In the genomic region with DNA sequence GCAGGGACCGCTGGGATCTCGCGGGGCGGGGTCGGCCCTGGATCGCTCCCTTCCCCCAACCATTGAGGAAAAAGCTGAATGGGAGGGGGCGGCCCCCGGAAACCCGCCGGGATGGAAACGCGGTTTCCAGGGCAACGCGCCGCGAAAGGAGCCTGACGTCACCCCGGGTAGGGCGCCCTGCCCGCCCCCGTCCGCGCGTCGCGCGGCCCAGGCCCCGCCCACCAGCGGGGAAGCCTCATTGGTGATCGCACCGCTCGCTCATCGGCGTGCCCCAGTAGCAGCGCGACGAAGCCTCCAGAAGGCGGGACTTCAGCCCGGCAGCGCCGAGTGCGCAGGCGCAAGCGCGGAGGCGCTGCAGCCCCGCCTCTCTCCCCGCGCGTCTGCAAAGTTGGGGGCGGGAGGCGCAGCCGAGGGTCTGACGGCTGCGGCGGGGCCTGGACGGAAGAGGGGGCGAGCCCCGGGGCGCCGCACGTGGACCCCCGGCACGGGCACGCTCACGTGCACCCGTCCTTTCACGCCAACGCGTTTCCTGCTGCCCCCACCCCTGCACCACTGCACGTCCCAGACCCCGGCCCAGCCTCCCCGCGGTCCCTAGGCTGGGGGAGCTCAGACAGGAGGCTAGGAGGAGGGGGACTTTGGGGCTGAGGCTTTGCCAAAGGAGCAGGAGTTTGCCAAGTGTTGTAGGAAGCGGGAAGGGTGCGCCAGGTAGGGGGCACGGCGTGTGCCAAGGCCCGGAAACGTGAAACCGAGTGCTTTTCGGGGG, we compare ENCODE assay signal across 8 cellular contexts. TPM values are rescaled to one million over a fixed set of nuclear protein-coding genes. Genes with fewer than 3 reads are reported as not detected.
DNase-seq lines count a peak whose midpoint lies in the region; ATAC-seq and TF ChIP-seq lines count a peak whose summit lies in the region.

No MANE protein-coding gene starts in this region.

- TF ChIP-seq CTCF in GM12864 (IDR thresholded peaks at IDR 0.05; ENCODE audit: low read depth, low read length, missing control alignments): no peak
- no peak for TF ChIP-seq CTCF in heart left ventricle (IDR thresholded peaks at IDR 0.05)
- no peak for TF ChIP-seq CTCF in type B pancreatic cell (conservative IDR thresholded peaks at IDR 0.05)

- H3K27me3 Mint-ChIP-seq in type B pancreatic cell: no peaks in the 10 kb centered on the region

- no peaks in the 10 kb centered on the region for H3K9me3 Mint-ChIP-seq in type B pancreatic cell

- TF ChIP-seq POLR2A in heart left ventricle (IDR thresholded peaks at IDR 0.05): peak; percentile 26 to 60

- 0 to 2% (median 1%) methylated on average over 17 to 82 of the region's 82 CpGs for WGBS in heart left ventricle, 4 donors

- peaks cover 5% of the 10 kb centered on the region for H3K36me3 Mint-ChIP-seq in type B pancreatic cell

- intact Hi-C loops in heart left ventricle (cut with DNase I): no loop called here
- intact Hi-C loops in posterior cingulate gyrus (cut with DNase I): no loop called here

- ATAC-seq in HG02759 (IDR thresholded peaks at IDR 0.05; ENCODE audit: unreplicated experiment) (peak; percentile 67), heart left ventricle (peak; percentile 76 to 83 (median 80))

- peak overlapping the region; percentile 72 for H3K4me3 ChIP-seq in GM12864 (ENCODE audit: low read depth, low read length)
- peak overlapping the region; percentile 83 for H3K4me3 ChIP-seq in adipocyte (ENCODE audit: low read length)
- peak overlapping the region; percentile 40 to 82 (median 72) for H3K4me3 ChIP-seq in heart left ventricle

- peaks cover 56% of the 10 kb centered on the region for H3K4me1 ChIP-seq in adipocyte (ENCODE audit: control insufficient read depth, insufficient read depth, low read length)
- H3K4me1 ChIP-seq in heart left ventricle: peaks cover 12 to 79% (median 73%) of the 10 kb centered on the region in 12 donors

- H3K4me3 Mint-ChIP-seq in type B pancreatic cell: peak overlapping the region; percentile 88

- peaks cover 41% of the 10 kb centered on the region for H3K4me1 Mint-ChIP-seq in type B pancreatic cell (ENCODE audit: unreplicated experiment)

- peak overlapping the region; percentile 87 to 100 (median 98) for H3K27ac ChIP-seq in heart left ventricle

- peak overlapping the region; percentile 90 for H3K9ac ChIP-seq in adipocyte (ENCODE audit: low read length)

- H3K9me3 ChIP-seq in adipocyte (ENCODE audit: control insufficient read depth, low read length) (no peaks in the 10 kb centered on the region), heart left ventricle (no peaks in the 10 kb centered on the region)

- no peaks in the 10 kb centered on the region for H3K27me3 ChIP-seq in adipocyte (replicated peaks; ENCODE audit: control insufficient read depth, insufficient read depth, low read length)
- no peaks in the 10 kb centered on the region for H3K27me3 ChIP-seq in heart left ventricle

- peaks cover 26% of the 10 kb centered on the region for H3K36me3 ChIP-seq in adipocyte (ENCODE audit: control insufficient read depth, insufficient read depth, low read length, severe bottlenecking)
- H3K36me3 ChIP-seq in heart left ventricle: peaks cover 0 to 31% (median 24%) of the 10 kb centered on the region in 9 donors

- peak overlapping the region; percentile 97 for H3K27ac Mint-ChIP-seq in type B pancreatic cell

- DNase-seq in GM12864 (ENCODE audit: low read depth): no peak
- peak; percentile 90 for DNase-seq in NCI-H146 (lab: John Stamatoyannopoulos, UW)
- peak; percentile 83 for DNase-seq in SW480 (ENCODE audit: low spot score)
- peak; percentile 99 for DNase-seq in adipocyte (ENCODE audit: low read depth)
- peak; percentile 97 to 99 (median 98) for DNase-seq in heart left ventricle
- peak; percentile 91 to 100 (median 96) for DNase-seq in posterior cingulate gyrus
- peak; percentile 98 for DNase-seq in type B pancreatic cell (ENCODE audit: extremely low spot score, unreplicated experiment)

RNA-seq across cellular contexts. Expression of gene CIRBP, which starts 8.2 kb away (rescaled TPM):
- 100 to 1,000 TPM; 149 to 425 (median 269) TPM for total RNA-seq in heart left ventricle
- polyA plus RNA-seq in heart left ventricle: 100 to 1,000 TPM; 217 to 282 TPM
- 316 and 421 TPM in 2 replicates for total RNA-seq in type B pancreatic cell (ENCODE audit: low replicate concordance)

RNA-seq across cellular contexts. Expression of gene MIDN, which starts 12.5 kb away (rescaled TPM):
- total RNA-seq in heart left ventricle (100 to 1,000 TPM in 1 of 9 donors, 10 to 100 TPM in 8; 25.8 to 115 (median 60.5) TPM), type B pancreatic cell (ENCODE audit: low replicate concordance) (122 and 127 TPM in 2 replicates)
- polyA plus RNA-seq in heart left ventricle: 10 to 100 TPM; 31.5 to 33.6 TPM

RNA-seq across cellular contexts. Expression of gene FAM174C, which starts 14.4 kb away (rescaled TPM):
- 10 to 100 TPM; 11.6 to 46.7 (median 18.7) TPM for total RNA-seq in heart left ventricle
- polyA plus RNA-seq in heart left ventricle: 10 to 100 TPM; 23.8 to 56.4 TPM
- 30.6 and 36.4 TPM in 2 replicates for total RNA-seq in type B pancreatic cell (ENCODE audit: low replicate concordance)

RNA-seq across cellular contexts. Expression of gene ATP5F1D, which starts 19.4 kb away (rescaled TPM):
- total RNA-seq in heart left ventricle: 100 to 1,000 TPM; 201 to 584 (median 450) TPM
- polyA plus RNA-seq in heart left ventricle: 1,000 to 10,000 TPM in 1 of 2 donors, 100 to 1,000 TPM in 1; 459 to 1,034 TPM
- total RNA-seq in type B pancreatic cell (ENCODE audit: low replicate concordance): 165 and 197 TPM in 2 replicates

RNA-seq across cellular contexts. Expression of gene CBARP, which starts 23.1 kb away (rescaled TPM):
- total RNA-seq in heart left ventricle (1 to 10 TPM in 6 of 9 donors, under 1 TPM in 3; 0.60 to 2.2 (median 1.8) TPM), type B pancreatic cell (ENCODE audit: low replicate concordance) (8.9 and 10.8 TPM in 2 replicates)
- 1 to 10 TPM; 1.0 to 1.6 TPM for polyA plus RNA-seq in heart left ventricle
